ENCODE assay signal across 18 cellular contexts in genomic region chr11:19753451-19754041, GRCh38. TPM values are rescaled to one million over a fixed set of nuclear protein-coding genes. Genes with fewer than 3 reads are reported as not detected.
A peak's percentile ranks its signal among the peaks of the same experiment; 100 is the strongest.
DNase-seq lines count a peak whose midpoint lies in the region; ATAC-seq and TF ChIP-seq lines count a peak whose summit lies in the region.
"Had no signal": no experiment of that assay in that cellular context is flagged by ENCODE, and none has a peak within 500 bp of the region (broad histone marks: within the 10 kb centered on the region; RNA-seq: fewer than 3 reads in every experiment).

No MANE protein-coding gene starts in this region.

- no peak overlapping the region for H3K4me3 ChIP-seq in ascending aorta
- H3K4me3 ChIP-seq: coronary artery, neural progenitor cell had no signal

- peak overlapping the region; percentile 75 to 79 for H3K27ac ChIP-seq in ascending aorta
- H3K27ac ChIP-seq: coronary artery, neural progenitor cell had no signal

- peaks cover 8 to 37% of the 10 kb centered on the region in 2 donors for H3K4me1 ChIP-seq in ascending aorta

- DNase-seq in DMS79 treated with DMSO at 0.1 percent for 48 hours (lab: John Stamatoyannopoulos, UW) (peak; percentile 79), LHCN-M2 (ENCODE audit: low read depth) (peak; percentile 23), ascending aorta (ENCODE audit: low spot score in 2 of 2) (no peak), renal cortical epithelial cell (ENCODE audit: low read depth) (peak; percentile 51), kidney glomerular epithelial cell (lab: John Stamatoyannopoulos, UW) (no peak), NOMO-1 (lab: John Stamatoyannopoulos, UW; ENCODE audit: unreplicated experiment in 2 of 2) (no peak), cortex of kidney (lab: John Stamatoyannopoulos, UW) (no peak)
- DNase-seq: activated CD4-positive, alpha-beta T cell treated with anti-CD3 and anti-CD28 coated beads, Interleukin-2, amount 10 ng/mL, durations not matched to agents 24 days and 14 days; activated naive CD4-positive, alpha-beta T cell treated with Interleukin-2 at 50 U/mL for 16 hours; erythroblast; glutamatergic neuron; NCI-H1092; NCI-H446; OCI-M1; T1000 had no signal

- no peak for ATAC-seq in HG03025 (IDR thresholded peaks at IDR 0.05; ENCODE audit: low FRiP score, unreplicated experiment)

- H3K9me3 ChIP-seq in ascending aorta, result no peaks in the 10 kb centered on the region

- intact Hi-C loops in ascending aorta (cut with DNase I), result loop anchor here (10.0 kb wide), 1 partner anchor 361 kb away; no protein-coding TSS in a partner anchor

- H3K36me3 ChIP-seq in ascending aorta, result peaks cover 26 to 34% of the 10 kb centered on the region in 2 donors
- H3K36me3 ChIP-seq: neural progenitor cell had no signal

- no peak for TF ChIP-seq CTCF in ascending aorta (IDR thresholded peaks at IDR 0.05)

- no peaks in the 10 kb centered on the region for H3K27me3 ChIP-seq in ascending aorta
- H3K27me3 ChIP-seq: neural progenitor cell had no signal

RNA-seq across cellular contexts. Expression of gene NAV2, which starts 40.9 kb away (rescaled TPM):
- total RNA-seq in LHCN-M2 (2014; rRNA removed) (25.4 and 32.3 TPM in 2 replicates), ascending aorta (62.6 TPM), renal cortical epithelial cell (8.5 and 41.1 TPM in 2 replicates)
- 17.1 TPM for polyA plus RNA-seq in LHCN-M2 (2012)
- total RNA-seq: activated CD4-positive, alpha-beta T cell treated with anti-CD3 and anti-CD28 coated beads, Interleukin-2, amount 10 ng/mL, durations not matched to agents 24 days and 14 days had no signal

Comparison
In these comparisons a context has a peak if more than half of its experiments do, and no peak if none do; other contexts are left out.
1. DNase-seq: peak in DMS79 treated with DMSO at 0.1 percent for 48 hours (single experiment), LHCN-M2 (single experiment) and renal cortical epithelial cell (single experiment); none in ascending aorta (0 of 2), kidney glomerular epithelial cell (single experiment), NOMO-1 (0 of 2) and cortex of kidney (single experiment).